Comparison of ENCODE assay signal across 12 cellular contexts in genomic region chr14:61090432-61091216, GRCh38.
DNase-seq lines count a peak whose midpoint lies in the region; ATAC-seq, FAIRE-seq and TF ChIP-seq lines count a peak whose summit lies in the region.
"Had no signal": no experiment of that assay in that cellular context is flagged by ENCODE, and none has a peak within 500 bp of the region (broad histone marks: within the 10 kb centered on the region; RNA-seq: fewer than 3 reads in every experiment).

No MANE protein-coding gene starts in this region.

- H3K27ac Mint-ChIP-seq in MCF 10A (ENCODE audit: low read depth, unreplicated experiment): no peak overlapping the region

- no peak overlapping the region for H3K4me3 Mint-ChIP-seq in MCF 10A (ENCODE audit: unreplicated experiment)

- BruUV-seq in MCF 10A (replicated peaks; lab: Mats Ljungman, UMichigan): no TSS peak

- no peaks in the 10 kb centered on the region for H3K36me3 Mint-ChIP-seq in MCF 10A (ENCODE audit: insufficient read depth, unreplicated experiment)

- intact Hi-C loops in MCF 10A (cut with micrococcal nuclease): no loop called here

- FAIRE-seq in frontal cortex (lab: Jason Lieb, UNC): no peak

- DNase-seq in iPS-NIHi7 (ENCODE audit: extremely low spot score): peak; percentile 33
- DNase-seq in MCF 10A (ENCODE audit: unreplicated experiment): no peak
- DNase-seq in frontal cortex (ENCODE audit: low spot score in 2 of 2): no peak
- no peak for DNase-seq in activated CD4-positive, CD25-positive, alpha-beta regulatory T cell (lab: John Stamatoyannopoulos, UW)
- DNase-seq in NAMALWA (ENCODE audit: low spot score): no peak
- DNase-seq: EL, left cardiac atrium, NCI-H1694, SHP77 had no signal

- no peaks in the 10 kb centered on the region for H3K9me3 Mint-ChIP-seq in MCF 10A (ENCODE audit: unreplicated experiment)

- no peaks in the 10 kb centered on the region for H3K27me3 Mint-ChIP-seq in MCF 10A (ENCODE audit: insufficient read depth, unreplicated experiment)

- ATAC-seq in GM18868 (IDR thresholded peaks at IDR 0.05; ENCODE audit: unreplicated experiment): peak; percentile 92
- ATAC-seq in GM21515 (IDR thresholded peaks at IDR 0.05; ENCODE audit: unreplicated experiment): peak; percentile 72
- ATAC-seq in HG03558 (IDR thresholded peaks at IDR 0.05; ENCODE audit: extremely low read depth, unreplicated experiment): peak; percentile 46

- CTCF ChIA-PET in MCF 10A (lab: Yijun Ruan, JAX): interaction anchor here (0.5 kb wide), 1 partner anchor 339 kb away, joined by 4 read pairs; no protein-coding TSS in a partner anchor

- POLR2A ChIA-PET in MCF 10A (lab: Yijun Ruan, JAX): interaction anchor here (0.7 to 1.7 kb wide), 3 partner anchors 9 to 553 kb away, joined by 3 to 6 read pairs (median 3); no protein-coding TSS in a partner anchor

- TF ChIP-seq CTCF in MCF 10A (IDR thresholded peaks at IDR 0.05; ENCODE audit: unreplicated experiment): no peak

- H3K4me1 Mint-ChIP-seq in MCF 10A (ENCODE audit: insufficient read depth, unreplicated experiment): no peaks in the 10 kb centered on the region
